In the genomic region with DNA sequence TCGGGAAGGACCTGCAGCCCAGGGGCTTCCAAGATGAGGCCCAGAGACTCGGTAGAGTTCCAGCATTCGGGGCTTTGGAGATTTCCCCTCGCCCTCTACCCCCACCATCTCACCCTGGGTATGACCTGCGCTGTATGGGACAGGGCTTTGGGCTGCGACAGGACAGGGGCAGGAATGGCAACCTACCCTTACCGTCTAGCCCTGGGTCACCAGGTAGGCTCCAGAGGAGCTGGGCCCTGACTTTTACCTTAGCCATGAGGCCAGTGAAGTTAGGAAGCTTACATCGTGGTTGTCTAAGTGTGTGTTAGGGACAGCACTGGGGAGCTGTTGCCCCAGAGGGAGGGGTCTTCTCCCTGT, we compare ENCODE assay signal across 8 cellular contexts. TPM values are rescaled to one million over a fixed set of nuclear protein-coding genes. Genes with fewer than 3 reads are reported as not detected.
DNase-seq lines count a peak whose midpoint lies in the region; ATAC-seq, FAIRE-seq and TF ChIP-seq lines count a peak whose summit lies in the region.

No MANE protein-coding gene starts in this region.

- H3K4me1 ChIP-seq in BE2C = peaks cover 8% of the 10 kb centered on the region
- H3K4me1 ChIP-seq in effector memory CD4-positive, alpha-beta T cell (ENCODE audit: control insufficient read depth, insufficient read depth, low read length, poor library complexity, severe bottlenecking) = peaks cover 64% of the 10 kb centered on the region

- H3K9me3 Mint-ChIP-seq in natural killer cell treated with Interleukin-12 subunit alpha and Interleukin-12 subunit beta and Interleukin-15 and Interleukin-18, amount 100 ng/mL, for 72 hours = no peaks in the 10 kb centered on the region

- peak overlapping the region; percentile 82 for H3K4me3 Mint-ChIP-seq in natural killer cell treated with Interleukin-12 subunit alpha and Interleukin-12 subunit beta and Interleukin-15 and Interleukin-18, amount 100 ng/mL, for 72 hours

- H3K4me3 ChIP-seq in BE2C (ENCODE audit: low read depth, low read length) (peak overlapping the region; percentile 39), LNCaP clone FGC (ENCODE audit: low read depth, low read length) (peak overlapping the region; percentile 37)
- peak overlapping the region; percentile 56 for H3K4me3 ChIP-seq in effector memory CD4-positive, alpha-beta T cell (ENCODE audit: insufficient read depth, low read depth, low read length, poor library complexity, severe bottlenecking)

- peak in 1 of 2 donors; percentile 4 for ATAC-seq in natural killer cell treated with Interleukin-12 subunit alpha and Interleukin-12 subunit beta and Interleukin-15 and Interleukin-18, amount 100 ng/mL, for 72 hours

- H3K27me3 ChIP-seq in BE2C = no peaks in the 10 kb centered on the region
- no peaks in the 10 kb centered on the region for H3K27me3 ChIP-seq in effector memory CD4-positive, alpha-beta T cell (replicated peaks; ENCODE audit: control insufficient read depth, insufficient read depth, low read length, poor library complexity, severe bottlenecking)

- no peaks in the 10 kb centered on the region for H3K9me3 ChIP-seq in BE2C
- H3K9me3 ChIP-seq in effector memory CD4-positive, alpha-beta T cell (ENCODE audit: control insufficient read depth, low read length) = no peaks in the 10 kb centered on the region

- DNase-seq in BE2C (no peak), LNCaP clone FGC (ENCODE audit: low read depth) (no peak), H54 (ENCODE audit: insufficient read length, low spot score) (no peak), AML-193 (lab: John Stamatoyannopoulos, UW) (no peak), NCI-H526 treated with DMSO at 0.1 percent for 48 hours (lab: John Stamatoyannopoulos, UW) (no peak), NOMO-1 treated with DMSO at 0.1 percent for 48 hours (lab: John Stamatoyannopoulos, UW; ENCODE audit: unreplicated experiment) (no peak)
- DNase-seq in effector memory CD4-positive, alpha-beta T cell = no peak
- no peak for DNase-seq in natural killer cell treated with Interleukin-12 subunit alpha and Interleukin-12 subunit beta and Interleukin-15 and Interleukin-18, amount 100 ng/mL, for 72 hours (ENCODE audit: low spot score)

- H3K27me3 Mint-ChIP-seq in natural killer cell treated with Interleukin-12 subunit alpha and Interleukin-12 subunit beta and Interleukin-15 and Interleukin-18, amount 100 ng/mL, for 72 hours = no peaks in the 10 kb centered on the region

- no peak for FAIRE-seq in H54 (lab: Jason Lieb, UNC)

- no peak for TF ChIP-seq CTCF in BE2C (IDR thresholded peaks at IDR 0.05; ENCODE audit: low read depth, low read length)
- no peak for TF ChIP-seq CTCF in LNCaP clone FGC (IDR thresholded peaks at IDR 0.05; ENCODE audit: control insufficient read depth, extremely low read depth, insufficient read depth)

- H3K27ac Mint-ChIP-seq in natural killer cell treated with Interleukin-12 subunit alpha and Interleukin-12 subunit beta and Interleukin-15 and Interleukin-18, amount 100 ng/mL, for 72 hours = peak overlapping the region; percentile 90

- H3K36me3 Mint-ChIP-seq in natural killer cell treated with Interleukin-12 subunit alpha and Interleukin-12 subunit beta and Interleukin-15 and Interleukin-18, amount 100 ng/mL, for 72 hours = no peaks in the 10 kb centered on the region

- peaks cover 56 to 66% of the 10 kb centered on the region in 2 donors for H3K4me1 Mint-ChIP-seq in natural killer cell treated with Interleukin-12 subunit alpha and Interleukin-12 subunit beta and Interleukin-15 and Interleukin-18, amount 100 ng/mL, for 72 hours (ENCODE audit: low read depth in 2 of 2)

- TF ChIP-seq POLR2A in H54 (IDR thresholded peaks at IDR 0.05; ENCODE audit: low read depth, low read length) = no peak

- H3K36me3 ChIP-seq in BE2C = no peaks in the 10 kb centered on the region
- H3K36me3 ChIP-seq in effector memory CD4-positive, alpha-beta T cell (ENCODE audit: control insufficient read depth, insufficient read depth, low read length) = peaks cover 21% of the 10 kb centered on the region

- peak overlapping the region; percentile 92 for H3K27ac ChIP-seq in effector memory CD4-positive, alpha-beta T cell (ENCODE audit: insufficient read depth, low read length, poor library complexity, severe bottlenecking)

RNA-seq across cellular contexts. Expression of gene PPM1M, which starts 0.7 kb away (rescaled TPM):
- polyA plus RNA-seq in BE2C (2012; ENCODE audit: insufficient read depth, insufficient read length, low read depth) = 5.6 TPM
- 10 to 100 TPM; 45.7 to 47.7 TPM for total RNA-seq in natural killer cell treated with Interleukin-12 subunit alpha and Interleukin-12 subunit beta and Interleukin-15 and Interleukin-18, amount 100 ng/mL, for 72 hours

RNA-seq across cellular contexts. Expression of gene TWF2, which starts 7.3 kb away (rescaled TPM):
- polyA plus RNA-seq in BE2C (2012; ENCODE audit: insufficient read depth, insufficient read length, low read depth) = 72.0 TPM
- 100 to 1,000 TPM in 1 of 2 donors, 10 to 100 TPM in 1; 90.3 to 117 TPM for total RNA-seq in natural killer cell treated with Interleukin-12 subunit alpha and Interleukin-12 subunit beta and Interleukin-15 and Interleukin-18, amount 100 ng/mL, for 72 hours

RNA-seq across cellular contexts. Expression of gene TLR9, which starts 20.8 kb away (rescaled TPM):
- polyA plus RNA-seq in BE2C (2012; ENCODE audit: insufficient read depth, insufficient read length, low read depth) = not detected
- total RNA-seq in natural killer cell treated with Interleukin-12 subunit alpha and Interleukin-12 subunit beta and Interleukin-15 and Interleukin-18, amount 100 ng/mL, for 72 hours = under 1 TPM; 0.10 to 0.39 TPM

RNA-seq across cellular contexts. Expression of gene WDR82, which starts 32.2 kb away (rescaled TPM):
- 64.6 TPM for polyA plus RNA-seq in BE2C (2012; ENCODE audit: insufficient read depth, insufficient read length, low read depth)
- total RNA-seq in natural killer cell treated with Interleukin-12 subunit alpha and Interleukin-12 subunit beta and Interleukin-15 and Interleukin-18, amount 100 ng/mL, for 72 hours = 10 to 100 TPM; 82.8 to 87.4 TPM

RNA-seq across cellular contexts. Expression of gene GLYCTK, which starts 41.4 kb away (rescaled TPM):
- polyA plus RNA-seq in BE2C (2012; ENCODE audit: insufficient read depth, insufficient read length, low read depth) = 27.8 TPM
- total RNA-seq in natural killer cell treated with Interleukin-12 subunit alpha and Interleukin-12 subunit beta and Interleukin-15 and Interleukin-18, amount 100 ng/mL, for 72 hours = 10 to 100 TPM; 26.0 to 34.2 TPM
